19 cellular contexts compared by ENCODE assay signal in the genomic region with DNA sequence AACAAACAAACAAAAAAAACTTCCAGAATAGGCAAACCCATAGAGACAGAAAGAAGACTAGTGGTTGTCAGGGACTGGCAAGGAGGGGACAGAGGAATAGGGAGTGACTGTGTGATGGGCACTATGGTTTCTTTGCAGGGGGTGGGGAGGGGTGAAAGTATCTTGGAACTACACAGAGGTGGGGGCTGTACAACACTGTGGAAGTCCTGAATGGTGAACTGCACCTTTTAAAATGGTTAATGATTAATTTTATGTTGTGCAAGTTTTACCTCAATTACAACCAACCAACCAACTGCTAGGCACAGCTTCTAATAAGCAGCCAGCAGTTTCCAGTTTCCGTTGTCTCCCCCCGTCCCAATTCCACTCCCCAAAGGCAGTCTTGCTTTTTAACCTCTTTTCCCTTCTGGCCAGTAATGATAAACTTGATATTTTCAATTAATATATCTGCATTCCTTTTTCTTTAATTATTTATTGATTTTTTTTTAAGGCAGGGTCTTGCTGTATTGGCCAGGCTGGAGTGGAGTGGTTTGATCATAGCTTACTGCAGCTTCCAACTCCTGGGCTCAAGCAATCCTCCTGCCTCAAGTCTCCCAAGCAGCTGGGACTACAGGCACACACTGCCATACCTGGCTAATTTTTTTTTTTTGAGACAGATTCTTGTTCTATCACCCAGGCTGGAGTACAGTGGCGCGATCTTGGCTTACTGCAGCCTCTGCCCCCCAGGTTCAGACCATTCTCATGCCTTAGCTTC. TPM values are rescaled to one million over a fixed set of nuclear protein-coding genes. Genes with fewer than 3 reads are reported as not detected.
A peak's percentile ranks its signal among the peaks of the same experiment; 100 is the strongest.
DNase-seq lines count a peak whose midpoint lies in the region; ATAC-seq, FAIRE-seq and TF ChIP-seq lines count a peak whose summit lies in the region.
"Had no signal": no experiment of that assay in that cellular context is flagged by ENCODE, and none has a peak within 500 bp of the region (broad histone marks: within the 10 kb centered on the region; RNA-seq: fewer than 3 reads in every experiment).

No MANE protein-coding gene starts in this region.

- peak; percentile 62 for DNase-seq in cardiac septum (ENCODE audit: low spot score)
- DNase-seq in heart right ventricle: no peak
- DNase-seq in left colon: no peak
- DNase-seq in pancreas: no peak
- no peak for DNase-seq in retina
- no peak for DNase-seq in stimulated activated CD4-positive, alpha-beta T cell treated with anti-CD3 and anti-CD28 coated beads, Interleukin-1b, Interleukin-23, amount 100 ng/mL, for 48 hours
- no peak for DNase-seq in uterus
- no peak for DNase-seq in Karpas-422
- DNase-seq: COR-L47, KBM-7, NCI-H1105, NCI-H187 treated with DMSO at 0.1 percent for 48 hours, NCI-H2171, NCI-H510A, SHP77 treated with DMSO at 0.1 percent for 48 hours had no signal

- FAIRE-seq in pancreas (lab: Jason Lieb, UNC): no peak
- FAIRE-seq: GM12878, GM18507, RCC 7860 had no signal

- TF ChIP-seq CTCF in heart right ventricle (IDR thresholded peaks at IDR 0.05) (no peak), pancreas (IDR thresholded peaks at IDR 0.05) (no peak), uterus (IDR thresholded peaks at IDR 0.05) (no peak)

- no peak for ATAC-seq in heart right ventricle
- ATAC-seq in left colon: peak; percentile 74
- peak; percentile 35 to 69 (median 47) for ATAC-seq in pancreas
- ATAC-seq: GM12878, HCT116 had no signal

- WGBS in heart right ventricle, 2 donors: 95 to 98% methylated on average over 4 of the region's 4 CpGs
- 38 to 47% methylated on average over 4 of the region's 4 CpGs for WGBS in pancreas, 2 donors

- no peak overlapping the region for H2AFZ ChIP-seq in Karpas-422 (ENCODE audit: low read length)

- H3K4me1 ChIP-seq in heart right ventricle: peaks cover 0 to 18% (median 11%) of the 10 kb centered on the region in 9 donors
- no peaks in the 10 kb centered on the region for H3K4me1 ChIP-seq in pancreas
- peaks cover 0 to 7% of the 10 kb centered on the region in 2 donors for H3K4me1 ChIP-seq in uterus
- peaks cover 11% of the 10 kb centered on the region for H3K4me1 ChIP-seq in Karpas-422 (ENCODE audit: low read length)

- TF ChIP-seq POLR2A in uterus (IDR thresholded peaks at IDR 0.05): no peak

- H3K4me3 ChIP-seq in heart right ventricle: no peak overlapping the region
- H3K4me3 ChIP-seq in pancreas: no peak overlapping the region
- H3K4me3 ChIP-seq in uterus: no peak overlapping the region
- no peak overlapping the region for H3K4me3 ChIP-seq in Karpas-422 (ENCODE audit: low read length)
- H3K4me3 ChIP-seq: GM12878 had no signal

- intact Hi-C loops in cardiac septum (cut with DNase I): no loop called here
- intact Hi-C loops in heart right ventricle (cut with DNase I): no loop called here
- intact Hi-C loops in left colon (cut with DNase I, micrococcal nuclease): no loop called here
- intact Hi-C loops in pancreas (cut with DNase I): no loop called here
- intact Hi-C loops in uterus (cut with DNase I; ENCODE audit: low total_unique reads): loop anchor here (10.0 kb wide), 1 partner anchor 77 kb away; no protein-coding TSS in a partner anchor

- H3K36me3 ChIP-seq in heart right ventricle: peaks cover 0 to 6% (median 0%) of the 10 kb centered on the region in 9 donors
- H3K36me3 ChIP-seq in pancreas: no peaks in the 10 kb centered on the region
- no peaks in the 10 kb centered on the region for H3K36me3 ChIP-seq in uterus
- no peaks in the 10 kb centered on the region for H3K36me3 ChIP-seq in Karpas-422 (ENCODE audit: insufficient read depth, low read length)

- H3K9me2 ChIP-seq in Karpas-422 (replicated peaks; ENCODE audit: insufficient read depth, low read length): no peaks in the 10 kb centered on the region

- H3K27me3 ChIP-seq in heart right ventricle (no peaks in the 10 kb centered on the region), pancreas (no peaks in the 10 kb centered on the region), uterus (no peaks in the 10 kb centered on the region), Karpas-422 (ENCODE audit: low read length) (no peaks in the 10 kb centered on the region)

- H3K4me2 ChIP-seq in Karpas-422 (ENCODE audit: low read depth, low read length, poor library complexity, severe bottlenecking): no peak overlapping the region

- no peak overlapping the region for H3K27ac ChIP-seq in heart right ventricle
- H3K27ac ChIP-seq in pancreas: no peak overlapping the region
- no peak overlapping the region for H3K27ac ChIP-seq in uterus
- no peak overlapping the region for H3K27ac ChIP-seq in Karpas-422 (ENCODE audit: low read length)

- H3K9me3 ChIP-seq in heart right ventricle: no peaks in the 10 kb centered on the region
- no peaks in the 10 kb centered on the region for H3K9me3 ChIP-seq in pancreas
- H3K9me3 ChIP-seq in uterus: no peaks in the 10 kb centered on the region
- H3K9me3 ChIP-seq in Karpas-422 (ENCODE audit: low read length): no peaks in the 10 kb centered on the region

- no peaks in the 10 kb centered on the region for H4K20me1 ChIP-seq in Karpas-422 (ENCODE audit: insufficient read depth, low read depth, low read length)

- no peak overlapping the region for H3K9ac ChIP-seq in Karpas-422 (ENCODE audit: low read length)

- H3K79me2 ChIP-seq in Karpas-422 (ENCODE audit: low read length): no peaks in the 10 kb centered on the region

RNA-seq across cellular contexts. Expression of a gene that starts 46.8 kb away (rescaled TPM):
- total RNA-seq in cardiac septum (24.7 TPM), heart right ventricle (10 to 100 TPM; 16.4 to 32.4 (median 25.6) TPM), left colon (1 to 10 TPM; 5.7 to 6.2 TPM), pancreas (10 to 100 TPM in 1 of 6 donors, 1 to 10 TPM in 5; 4.9 to 14.8 (median 5.9) TPM), uterus (10 to 100 TPM; 13.1 to 48.8 (median 20.3) TPM)
- polyA plus RNA-seq in heart right ventricle (1 to 10 TPM; 7.0 to 7.4 TPM), pancreas (1 to 10 TPM; 3.6 to 3.9 TPM)
- total RNA-seq in Karpas-422 (2014; rRNA removed; shearing (Covaris generic); ENCODE audit: low replicate concordance): 0.34 and 0.47 TPM in 2 replicates

Comparison
In these comparisons a context has a peak if more than half of its experiments do, and no peak if none do; other contexts are left out.
1. ATAC-seq: peak in left colon (single experiment) and pancreas (4 of 4); none in heart right ventricle (0 of 8).